ENCODE assay signal across 8 cellular contexts in the genomic region with DNA sequence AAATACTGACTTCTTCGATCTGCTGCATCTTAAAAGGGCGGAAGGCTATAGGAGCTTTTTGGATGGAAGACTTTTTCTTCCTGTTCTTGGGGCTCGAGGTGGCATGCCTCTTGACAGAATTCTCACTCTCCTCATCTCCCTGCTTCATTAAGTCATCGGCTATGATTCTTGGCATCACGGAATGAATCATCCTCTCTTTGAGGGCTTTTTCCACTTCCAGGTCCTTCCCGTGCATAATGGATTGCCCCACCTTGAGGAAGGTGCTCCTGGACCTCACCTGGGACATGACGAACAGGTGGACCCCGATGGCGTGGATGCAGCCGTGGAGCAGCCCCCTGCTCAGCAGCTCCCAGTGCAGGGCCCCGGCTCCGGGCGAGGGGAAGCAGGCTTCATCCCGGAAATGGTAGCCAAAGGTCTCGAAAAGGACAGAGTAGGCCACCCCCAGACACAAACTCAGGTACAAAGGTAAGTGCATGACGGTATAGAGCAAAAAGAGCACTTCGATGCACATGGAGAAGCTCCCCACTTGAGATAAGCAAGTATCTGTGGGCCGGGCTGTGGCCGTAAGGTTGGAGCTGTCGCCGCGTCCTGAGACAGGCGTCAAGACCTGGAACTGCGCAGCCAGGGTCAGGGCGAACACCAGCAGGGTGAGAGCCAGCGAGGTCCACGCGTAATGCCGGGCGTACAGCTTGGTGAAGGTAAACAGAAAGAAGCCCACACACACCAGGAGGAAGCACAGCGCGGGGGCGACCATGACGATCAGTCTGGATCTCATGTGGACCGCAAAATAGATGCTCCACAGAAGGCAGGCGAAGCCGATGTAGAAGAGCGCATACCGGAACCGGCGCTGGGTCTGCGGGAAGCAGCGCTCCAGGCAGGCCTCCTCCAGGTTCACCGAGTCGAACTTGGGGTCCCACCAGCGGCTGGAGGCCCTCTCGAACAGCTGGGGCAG. TPM values are rescaled to one million over a fixed set of nuclear protein-coding genes. Genes with fewer than 3 reads are reported as not detected.
A peak's percentile ranks its signal among the peaks of the same experiment; 100 is the strongest.
DNase-seq lines count a peak whose midpoint lies in the region; ATAC-seq and TF ChIP-seq lines count a peak whose summit lies in the region.

No MANE protein-coding gene starts in this region.

- peaks cover 49% of the 10 kb centered on the region for H3K4me1 Mint-ChIP-seq in activated T-cell treated with anti-CD3 and anti-CD28 coated beads, Interleukin-2, amount 50 U/mL, for 72 hours (ENCODE audit: low read depth)
- H3K4me1 Mint-ChIP-seq in memory B cell (peaks cover 15% of the 10 kb centered on the region), type B pancreatic cell (ENCODE audit: unreplicated experiment) (peaks cover 46% of the 10 kb centered on the region)

- no peak for DNase-seq in activated T-cell treated with anti-CD3 and anti-CD28 coated beads, Interleukin-2, amount 50 U/mL, for 72 hours
- no peak for DNase-seq in activated T-cell treated with anti-CD3 and anti-CD28 coated beads for 4 hours
- DNase-seq in brain microvascular endothelial cell: no peak
- DNase-seq in memory B cell (ENCODE audit: low spot score in 2 of 2): no peak
- DNase-seq in type B pancreatic cell (ENCODE audit: extremely low spot score, unreplicated experiment): no peak
- DNase-seq in activated effector memory CD4-positive, alpha-beta T cell treated with Interleukin-2 at 50 U/mL for 16 hours: no peak
- no peak for DNase-seq in NCI-H2196 treated with DMSO at 0.1 percent for 48 hours (lab: John Stamatoyannopoulos, UW; ENCODE audit: unreplicated experiment)
- no peak for DNase-seq in NCI-H446 treated with DMSO at 0.1 percent for 48 hours (lab: John Stamatoyannopoulos, UW)

- H3K4me3 ChIP-seq in brain microvascular endothelial cell (ENCODE audit: low read depth, low read length): peak overlapping the region; percentile 54

- no peak overlapping the region for H3K27ac ChIP-seq in brain microvascular endothelial cell

- peaks cover 2 to 12% of the 10 kb centered on the region in 2 donors for H3K36me3 Mint-ChIP-seq in activated T-cell treated with anti-CD3 and anti-CD28 coated beads, Interleukin-2, amount 50 U/mL, for 72 hours (ENCODE audit: insufficient read depth in 2 of 2)
- H3K36me3 Mint-ChIP-seq in memory B cell (no peaks in the 10 kb centered on the region), type B pancreatic cell (peaks cover 7% of the 10 kb centered on the region)

- in situ Hi-C loops in brain microvascular endothelial cell (cut with HindIII; ENCODE audit: low pct_ligation_motif_present, low sequenced_read_pairs): no loop called here

- peak overlapping the region; percentile 83 to 93 for H3K4me3 Mint-ChIP-seq in activated T-cell treated with anti-CD3 and anti-CD28 coated beads, Interleukin-2, amount 50 U/mL, for 72 hours
- H3K4me3 Mint-ChIP-seq in memory B cell: peak overlapping the region; percentile 76
- H3K4me3 Mint-ChIP-seq in type B pancreatic cell: peak overlapping the region; percentile 81

- no peak for TF ChIP-seq CTCF in brain microvascular endothelial cell (IDR thresholded peaks at IDR 0.05; ENCODE audit: low read depth, low read length, missing control alignments)
- TF ChIP-seq CTCF in type B pancreatic cell (conservative IDR thresholded peaks at IDR 0.05): no peak

- H3K27ac Mint-ChIP-seq in activated T-cell treated with anti-CD3 and anti-CD28 coated beads, Interleukin-2, amount 50 U/mL, for 72 hours: no peak overlapping the region
- H3K27ac Mint-ChIP-seq in memory B cell (no peak overlapping the region), type B pancreatic cell (no peak overlapping the region)

- H3K27me3 Mint-ChIP-seq in activated T-cell treated with anti-CD3 and anti-CD28 coated beads, Interleukin-2, amount 50 U/mL, for 72 hours (ENCODE audit: low read depth): no peaks in the 10 kb centered on the region
- peaks cover 4% of the 10 kb centered on the region for H3K27me3 Mint-ChIP-seq in memory B cell
- H3K27me3 Mint-ChIP-seq in type B pancreatic cell: peaks cover 3% of the 10 kb centered on the region

- no peaks in the 10 kb centered on the region for H3K9me3 Mint-ChIP-seq in activated T-cell treated with anti-CD3 and anti-CD28 coated beads, Interleukin-2, amount 50 U/mL, for 72 hours
- H3K9me3 Mint-ChIP-seq in memory B cell (no peaks in the 10 kb centered on the region), type B pancreatic cell (no peaks in the 10 kb centered on the region)

- no peaks in the 10 kb centered on the region for H3K27me3 ChIP-seq in brain microvascular endothelial cell (replicated peaks)

- H3K36me3 ChIP-seq in brain microvascular endothelial cell (replicated peaks): no peaks in the 10 kb centered on the region

- ATAC-seq in activated T-cell treated with anti-CD3 and anti-CD28 coated beads, Interleukin-2, amount 50 U/mL, for 72 hours (replicated peaks in 1 of 2): no peak
- ATAC-seq in memory B cell (ENCODE audit: low read depth): no peak

RNA-seq across cellular contexts. Expression of a gene that starts 1.7 kb away (rescaled TPM):
- total RNA-seq in activated T-cell treated with anti-CD3 and anti-CD28 coated beads, Interleukin-2, amount 50 U/mL, for 72 hours: 10 to 100 TPM; 18.6 to 18.7 TPM
- total RNA-seq in type B pancreatic cell (ENCODE audit: low replicate concordance): 13.9 and 17.0 TPM in 2 replicates
